ENCODE assay signal across 1 cellular context in genomic region chr1:240804475-240804874, GRCh38.
TF ChIP-seq lines count a peak whose summit lies in the region.

No MANE protein-coding gene starts in this region.

TF ChIP-seq in SK-N-SH, 30 proteins besides CTCF, POLR2A, EP300 and RAD21 (continued from another document):
- TF ChIP-seq PBX3 (IDR thresholded peaks at IDR 0.05) (peak; percentile 65), POLR2AphosphoS5 (IDR thresholded peaks at IDR 0.05; ENCODE audit: low read depth, low read length) (peak; percentile 27; the same call in 1 of the 2 replicates)
